Comparison of ENCODE assay signal across 1 cellular context in the genomic region with DNA sequence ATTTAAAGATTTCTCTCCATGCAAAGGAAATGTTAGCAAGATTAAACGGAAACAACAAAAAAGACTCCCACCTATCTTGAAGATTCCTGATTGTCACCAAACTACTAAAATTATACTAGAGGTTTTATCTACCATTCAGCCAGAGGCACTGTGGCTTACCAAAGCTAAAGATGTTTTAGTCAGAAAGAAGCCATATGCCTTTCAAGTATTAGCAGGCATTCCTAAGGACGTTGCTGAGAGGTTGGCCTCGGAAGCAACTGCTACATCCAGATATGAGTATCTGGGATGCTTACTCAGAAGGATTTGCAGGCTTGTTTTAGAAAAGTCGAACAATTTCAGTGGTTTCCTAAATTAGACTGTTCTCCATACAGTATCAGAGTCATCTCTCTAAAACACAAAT.
TF ChIP-seq lines count a peak whose summit lies in the region.

No MANE protein-coding gene starts in this region.

TF ChIP-seq in K562, 482 proteins besides CTCF, POLR2A, EP300 and RAD21 (continued from another document):
- TF ChIP-seq, protein P1, sequence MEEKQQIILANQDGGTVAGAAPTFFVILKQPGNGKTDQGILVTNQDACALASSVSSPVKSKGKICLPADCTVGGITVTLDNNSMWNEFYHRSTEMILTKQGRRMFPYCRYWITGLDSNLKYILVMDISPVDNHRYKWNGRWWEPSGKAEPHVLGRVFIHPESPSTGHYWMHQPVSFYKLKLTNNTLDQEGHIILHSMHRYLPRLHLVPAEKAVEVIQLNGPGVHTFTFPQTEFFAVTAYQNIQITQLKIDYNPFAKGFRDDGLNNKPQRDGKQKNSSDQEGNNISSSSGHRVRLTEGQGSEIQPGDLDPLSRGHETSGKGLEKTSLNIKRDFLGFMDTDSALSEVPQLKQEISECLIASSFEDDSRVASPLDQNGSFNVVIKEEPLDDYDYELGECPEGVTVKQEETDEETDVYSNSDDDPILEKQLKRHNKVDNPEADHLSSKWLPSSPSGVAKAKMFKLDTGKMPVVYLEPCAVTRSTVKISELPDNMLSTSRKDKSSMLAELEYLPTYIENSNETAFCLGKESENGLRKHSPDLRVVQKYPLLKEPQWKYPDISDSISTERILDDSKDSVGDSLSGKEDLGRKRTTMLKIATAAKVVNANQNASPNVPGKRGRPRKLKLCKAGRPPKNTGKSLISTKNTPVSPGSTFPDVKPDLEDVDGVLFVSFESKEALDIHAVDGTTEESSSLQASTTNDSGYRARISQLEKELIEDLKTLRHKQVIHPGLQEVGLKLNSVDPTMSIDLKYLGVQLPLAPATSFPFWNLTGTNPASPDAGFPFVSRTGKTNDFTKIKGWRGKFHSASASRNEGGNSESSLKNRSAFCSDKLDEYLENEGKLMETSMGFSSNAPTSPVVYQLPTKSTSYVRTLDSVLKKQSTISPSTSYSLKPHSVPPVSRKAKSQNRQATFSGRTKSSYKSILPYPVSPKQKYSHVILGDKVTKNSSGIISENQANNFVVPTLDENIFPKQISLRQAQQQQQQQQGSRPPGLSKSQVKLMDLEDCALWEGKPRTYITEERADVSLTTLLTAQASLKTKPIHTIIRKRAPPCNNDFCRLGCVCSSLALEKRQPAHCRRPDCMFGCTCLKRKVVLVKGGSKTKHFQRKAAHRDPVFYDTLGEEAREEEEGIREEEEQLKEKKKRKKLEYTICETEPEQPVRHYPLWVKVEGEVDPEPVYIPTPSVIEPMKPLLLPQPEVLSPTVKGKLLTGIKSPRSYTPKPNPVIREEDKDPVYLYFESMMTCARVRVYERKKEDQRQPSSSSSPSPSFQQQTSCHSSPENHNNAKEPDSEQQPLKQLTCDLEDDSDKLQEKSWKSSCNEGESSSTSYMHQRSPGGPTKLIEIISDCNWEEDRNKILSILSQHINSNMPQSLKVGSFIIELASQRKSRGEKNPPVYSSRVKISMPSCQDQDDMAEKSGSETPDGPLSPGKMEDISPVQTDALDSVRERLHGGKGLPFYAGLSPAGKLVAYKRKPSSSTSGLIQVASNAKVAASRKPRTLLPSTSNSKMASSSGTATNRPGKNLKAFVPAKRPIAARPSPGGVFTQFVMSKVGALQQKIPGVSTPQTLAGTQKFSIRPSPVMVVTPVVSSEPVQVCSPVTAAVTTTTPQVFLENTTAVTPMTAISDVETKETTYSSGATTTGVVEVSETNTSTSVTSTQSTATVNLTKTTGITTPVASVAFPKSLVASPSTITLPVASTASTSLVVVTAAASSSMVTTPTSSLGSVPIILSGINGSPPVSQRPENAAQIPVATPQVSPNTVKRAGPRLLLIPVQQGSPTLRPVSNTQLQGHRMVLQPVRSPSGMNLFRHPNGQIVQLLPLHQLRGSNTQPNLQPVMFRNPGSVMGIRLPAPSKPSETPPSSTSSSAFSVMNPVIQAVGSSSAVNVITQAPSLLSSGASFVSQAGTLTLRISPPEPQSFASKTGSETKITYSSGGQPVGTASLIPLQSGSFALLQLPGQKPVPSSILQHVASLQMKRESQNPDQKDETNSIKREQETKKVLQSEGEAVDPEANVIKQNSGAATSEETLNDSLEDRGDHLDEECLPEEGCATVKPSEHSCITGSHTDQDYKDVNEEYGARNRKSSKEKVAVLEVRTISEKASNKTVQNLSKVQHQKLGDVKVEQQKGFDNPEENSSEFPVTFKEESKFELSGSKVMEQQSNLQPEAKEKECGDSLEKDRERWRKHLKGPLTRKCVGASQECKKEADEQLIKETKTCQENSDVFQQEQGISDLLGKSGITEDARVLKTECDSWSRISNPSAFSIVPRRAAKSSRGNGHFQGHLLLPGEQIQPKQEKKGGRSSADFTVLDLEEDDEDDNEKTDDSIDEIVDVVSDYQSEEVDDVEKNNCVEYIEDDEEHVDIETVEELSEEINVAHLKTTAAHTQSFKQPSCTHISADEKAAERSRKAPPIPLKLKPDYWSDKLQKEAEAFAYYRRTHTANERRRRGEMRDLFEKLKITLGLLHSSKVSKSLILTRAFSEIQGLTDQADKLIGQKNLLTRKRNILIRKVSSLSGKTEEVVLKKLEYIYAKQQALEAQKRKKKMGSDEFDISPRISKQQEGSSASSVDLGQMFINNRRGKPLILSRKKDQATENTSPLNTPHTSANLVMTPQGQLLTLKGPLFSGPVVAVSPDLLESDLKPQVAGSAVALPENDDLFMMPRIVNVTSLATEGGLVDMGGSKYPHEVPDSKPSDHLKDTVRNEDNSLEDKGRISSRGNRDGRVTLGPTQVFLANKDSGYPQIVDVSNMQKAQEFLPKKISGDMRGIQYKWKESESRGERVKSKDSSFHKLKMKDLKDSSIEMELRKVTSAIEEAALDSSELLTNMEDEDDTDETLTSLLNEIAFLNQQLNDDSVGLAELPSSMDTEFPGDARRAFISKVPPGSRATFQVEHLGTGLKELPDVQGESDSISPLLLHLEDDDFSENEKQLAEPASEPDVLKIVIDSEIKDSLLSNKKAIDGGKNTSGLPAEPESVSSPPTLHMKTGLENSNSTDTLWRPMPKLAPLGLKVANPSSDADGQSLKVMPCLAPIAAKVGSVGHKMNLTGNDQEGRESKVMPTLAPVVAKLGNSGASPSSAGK (IDR thresholded peaks at IDR 0.05), result no peak
- TF ChIP-seq SMARCC2 (IDR thresholded peaks at IDR 0.05; ENCODE audit: low read depth) (no peak), CBFA2T3 (IDR thresholded peaks at IDR 0.05) (peak; percentile 17; the same call in 1 of the 2 replicates), TCF7 (IDR thresholded peaks at IDR 0.05; ENCODE audit: borderline replicate concordance) (no peak), TCF3 (CRISPR knock-in tag; IDR thresholded peaks at IDR 0.05) (peak; percentile 50)
